11 cellular contexts compared by ENCODE assay signal in genomic region chr17:28567604-28568003, GRCh38. TPM values are rescaled to one million over a fixed set of nuclear protein-coding genes. Genes with fewer than 3 reads are reported as not detected.
DNase-seq lines count a peak whose midpoint lies in the region; ATAC-seq and TF ChIP-seq lines count a peak whose summit lies in the region.
"Had no signal": no experiment of that assay in that cellular context is flagged by ENCODE, and none has a peak within 500 bp of the region (broad histone marks: within the 10 kb centered on the region; RNA-seq: fewer than 3 reads in every experiment).

No MANE protein-coding gene starts in this region.

- peak overlapping the region; percentile 11 for H3K4me3 Mint-ChIP-seq in stimulated activated naive CD8-positive, alpha-beta T cell treated with anti-CD3 and anti-CD28 coated beads, Interleukin-15, Interleukin-2, amounts not matched to agents 100 ng/mL and 50 ng/mL, for 24 hours
- H3K4me3 Mint-ChIP-seq in stimulated activated naive CD8-positive, alpha-beta T cell treated with anti-CD3 and anti-CD28 coated beads, Interleukin-15, amount 100 ng/mL, for 72 hours, result no peak overlapping the region
- peak overlapping the region; percentile 33 for H3K4me3 Mint-ChIP-seq in activated T-helper 17 cell treated with anti-CD3 and anti-CD28 coated beads, Interleukin-2, amount 50 U/mL, for 72 hours
- H3K4me3 Mint-ChIP-seq: mesothelial cell of epicardium had no signal

- peaks cover 32% of the 10 kb centered on the region for H3K36me3 Mint-ChIP-seq in stimulated activated naive CD8-positive, alpha-beta T cell treated with anti-CD3 and anti-CD28 coated beads, Interleukin-15, Interleukin-2, amounts not matched to agents 100 ng/mL and 50 ng/mL, for 24 hours (ENCODE audit: low read depth)
- peaks cover 71% of the 10 kb centered on the region for H3K36me3 Mint-ChIP-seq in activated T-helper 17 cell treated with anti-CD3 and anti-CD28 coated beads, Interleukin-2, amount 50 U/mL, for 72 hours (ENCODE audit: low read depth)

- H3K27ac Mint-ChIP-seq in stimulated activated naive CD8-positive, alpha-beta T cell treated with anti-CD3 and anti-CD28 coated beads, Interleukin-15, Interleukin-2, amounts not matched to agents 100 ng/mL and 50 ng/mL, for 24 hours, result peak overlapping the region; percentile 83
- no peak overlapping the region for H3K27ac Mint-ChIP-seq in stimulated activated naive CD8-positive, alpha-beta T cell treated with anti-CD3 and anti-CD28 coated beads, Interleukin-15, amount 100 ng/mL, for 72 hours
- peak overlapping the region; percentile 76 for H3K27ac Mint-ChIP-seq in activated T-helper 17 cell treated with anti-CD3 and anti-CD28 coated beads, Interleukin-2, amount 50 U/mL, for 72 hours
- H3K27ac Mint-ChIP-seq: mesothelial cell of epicardium had no signal

- H3K4me3 ChIP-seq in adrenal gland (no peak overlapping the region), MG63 (no peak overlapping the region)
- H3K4me3 ChIP-seq: hepatocyte, skin epidermis had no signal

- H3K27me3 ChIP-seq in adrenal gland, result no peaks in the 10 kb centered on the region
- H3K27me3 ChIP-seq in MG63, result no peaks in the 10 kb centered on the region
- H3K27me3 ChIP-seq: hepatocyte had no signal

- TF ChIP-seq CTCF in adrenal gland (IDR thresholded peaks at IDR 0.05), result no peak

- no peak for ATAC-seq in stimulated activated naive CD8-positive, alpha-beta T cell treated with anti-CD3 and anti-CD28 coated beads, Interleukin-15, amount 100 ng/mL, for 72 hours
- ATAC-seq in activated T-helper 17 cell treated with anti-CD3 and anti-CD28 coated beads, Interleukin-2, amount 50 U/mL, for 72 hours (replicated peaks), result no peak

- no peaks in the 10 kb centered on the region for H3K27me3 Mint-ChIP-seq in stimulated activated naive CD8-positive, alpha-beta T cell treated with anti-CD3 and anti-CD28 coated beads, Interleukin-15, Interleukin-2, amounts not matched to agents 100 ng/mL and 50 ng/mL, for 24 hours
- H3K27me3 Mint-ChIP-seq in stimulated activated naive CD8-positive, alpha-beta T cell treated with anti-CD3 and anti-CD28 coated beads, Interleukin-15, amount 100 ng/mL, for 72 hours, result no peaks in the 10 kb centered on the region
- no peaks in the 10 kb centered on the region for H3K27me3 Mint-ChIP-seq in activated T-helper 17 cell treated with anti-CD3 and anti-CD28 coated beads, Interleukin-2, amount 50 U/mL, for 72 hours

- no peak for DNase-seq in stimulated activated naive CD8-positive, alpha-beta T cell treated with anti-CD3 and anti-CD28 coated beads, Interleukin-15, amount 100 ng/mL, for 72 hours
- DNase-seq in MV-4-11 (lab: John Stamatoyannopoulos, UW), result peak; percentile 90
- no peak for DNase-seq in NCI-H526 (lab: John Stamatoyannopoulos, UW)
- no peak for DNase-seq in adrenal gland
- no peak for DNase-seq in inferior parietal cortex (ENCODE audit: extremely low spot score)
- no peak for DNase-seq in MG63

- peaks cover 0 to 11% of the 10 kb centered on the region in 2 donors for H3K36me3 ChIP-seq in adrenal gland (replicated peaks in 1 of 2)
- peaks cover 10% of the 10 kb centered on the region for H3K36me3 ChIP-seq in MG63

- H3K27ac ChIP-seq in adrenal gland, result no peak overlapping the region
- H3K27ac ChIP-seq: hepatocyte, skin epidermis had no signal

- H3K9me3 ChIP-seq in adrenal gland (replicated peaks in 1 of 3), result no peaks in the 10 kb centered on the region
- no peaks in the 10 kb centered on the region for H3K9me3 ChIP-seq in MG63

- H3K9me3 Mint-ChIP-seq in stimulated activated naive CD8-positive, alpha-beta T cell treated with anti-CD3 and anti-CD28 coated beads, Interleukin-15, Interleukin-2, amounts not matched to agents 100 ng/mL and 50 ng/mL, for 24 hours, result no peaks in the 10 kb centered on the region
- H3K9me3 Mint-ChIP-seq in stimulated activated naive CD8-positive, alpha-beta T cell treated with anti-CD3 and anti-CD28 coated beads, Interleukin-15, amount 100 ng/mL, for 72 hours, result no peaks in the 10 kb centered on the region
- H3K9me3 Mint-ChIP-seq in activated T-helper 17 cell treated with anti-CD3 and anti-CD28 coated beads, Interleukin-2, amount 50 U/mL, for 72 hours, result no peaks in the 10 kb centered on the region
- H3K9me3 Mint-ChIP-seq: mesothelial cell of epicardium had no signal

- intact Hi-C loops in adrenal gland (cut with DNase I), result no loop called here

- WGBS in adrenal gland, 4 donors, result 72 to 89% (median 84%) methylated on average over 3 of the region's 3 CpGs

- H3K4me1 Mint-ChIP-seq in stimulated activated naive CD8-positive, alpha-beta T cell treated with anti-CD3 and anti-CD28 coated beads, Interleukin-15, Interleukin-2, amounts not matched to agents 100 ng/mL and 50 ng/mL, for 24 hours (ENCODE audit: low read depth), result peaks cover 56% of the 10 kb centered on the region
- H3K4me1 Mint-ChIP-seq in stimulated activated naive CD8-positive, alpha-beta T cell treated with anti-CD3 and anti-CD28 coated beads, Interleukin-15, amount 100 ng/mL, for 72 hours, result peaks cover 50% of the 10 kb centered on the region
- peaks cover 32% of the 10 kb centered on the region for H3K4me1 Mint-ChIP-seq in activated T-helper 17 cell treated with anti-CD3 and anti-CD28 coated beads, Interleukin-2, amount 50 U/mL, for 72 hours

- no peak for TF ChIP-seq POLR2A in adrenal gland (IDR thresholded peaks at IDR 0.05)

- peaks cover 13 to 25% of the 10 kb centered on the region in 2 donors for H3K4me1 ChIP-seq in adrenal gland (replicated peaks in 1 of 2)

RNA-seq across cellular contexts. Expression of gene PIGS, which starts 3.7 kb away (rescaled TPM):
- total RNA-seq in activated T-helper 17 cell treated with anti-CD3 and anti-CD28 coated beads, Interleukin-2, amount 50 U/mL, for 72 hours, result 10 to 100 TPM; 33.2 to 38.9 TPM
- 10 to 100 TPM; 44.5 to 73.0 (median 58.3) TPM for total RNA-seq in adrenal gland
- polyA plus RNA-seq in adrenal gland, result 10 to 100 TPM in 2 of 3 donors, 1 to 10 TPM in 1; 9.2 to 44.1 (median 12.6) TPM
- total RNA-seq in MG63 (2014; rRNA removed; shearing (Covaris generic); ENCODE audit: low replicate concordance), result 29.5 and 65.1 TPM in 2 replicates

RNA-seq across cellular contexts. Expression of gene ALDOC, which starts 9.1 kb away (rescaled TPM):
- total RNA-seq in activated T-helper 17 cell treated with anti-CD3 and anti-CD28 coated beads, Interleukin-2, amount 50 U/mL, for 72 hours, result 100 to 1,000 TPM in 1 of 2 donors, 10 to 100 TPM in 1; 55.0 to 335 TPM
- 10 to 100 TPM in 7 of 8 donors, 1 to 10 TPM in 1; 6.3 to 65.5 (median 31.7) TPM for total RNA-seq in adrenal gland
- 10 to 100 TPM; 18.5 to 61.2 (median 18.7) TPM for polyA plus RNA-seq in adrenal gland
- total RNA-seq in MG63 (2014; rRNA removed; shearing (Covaris generic); ENCODE audit: low replicate concordance), result 1.1 TPM in 1 of 2 replicates, not detected in the other

RNA-seq across cellular contexts. Expression of gene UNC119, which starts 15.2 kb away (rescaled TPM):
- 10 to 100 TPM; 39.1 to 67.7 TPM for total RNA-seq in activated T-helper 17 cell treated with anti-CD3 and anti-CD28 coated beads, Interleukin-2, amount 50 U/mL, for 72 hours
- total RNA-seq in adrenal gland, result 10 to 100 TPM; 26.7 to 80.8 (median 38.8) TPM
- polyA plus RNA-seq in adrenal gland, result 10 to 100 TPM; 28.3 to 47.7 (median 36.1) TPM
- total RNA-seq in MG63 (2014; rRNA removed; shearing (Covaris generic); ENCODE audit: low replicate concordance), result 20.8 and 36.4 TPM in 2 replicates

RNA-seq across cellular contexts. Expression of gene SPAG5, which starts 31.2 kb away (rescaled TPM):
- total RNA-seq in activated T-helper 17 cell treated with anti-CD3 and anti-CD28 coated beads, Interleukin-2, amount 50 U/mL, for 72 hours, result 100 to 1,000 TPM; 140 to 195 TPM
- 1 to 10 TPM in 7 of 8 donors, under 1 TPM in 1; 0.97 to 5.4 (median 3.8) TPM for total RNA-seq in adrenal gland
- polyA plus RNA-seq in adrenal gland, result 10 to 100 TPM in 2 of 3 donors, 1 to 10 TPM in 1; 4.3 to 27.5 (median 13.4) TPM
- total RNA-seq in MG63 (2014; rRNA removed; shearing (Covaris generic); ENCODE audit: low replicate concordance), result 45.1 and 82.9 TPM in 2 replicates

RNA-seq across cellular contexts. Expression of gene RSKR, which starts 46.4 kb away (rescaled TPM):
- total RNA-seq in activated T-helper 17 cell treated with anti-CD3 and anti-CD28 coated beads, Interleukin-2, amount 50 U/mL, for 72 hours, result 10 to 100 TPM; 25.5 to 36.3 TPM
- total RNA-seq in adrenal gland, result 10 to 100 TPM in 1 of 8 donors, 1 to 10 TPM in 7; 1.1 to 11.0 (median 5.1) TPM
- 10 to 100 TPM in 1 of 3 donors, 1 to 10 TPM in 2; 2.7 to 12.2 (median 4.3) TPM for polyA plus RNA-seq in adrenal gland
- total RNA-seq in MG63 (2014; rRNA removed; shearing (Covaris generic); ENCODE audit: low replicate concordance), result 0.79 and 1.3 TPM in 2 replicates

Comparison
In these comparisons a context has a peak if more than half of its experiments do, and no peak if none do; other contexts are left out.
1. H3K27ac Mint-ChIP-seq: peak in stimulated activated naive CD8-positive, alpha-beta T cell treated with anti-CD3 and anti-CD28 coated beads, Interleukin-15, Interleukin-2, amounts not matched to agents 100 ng/mL and 50 ng/mL, for 24 hours (single experiment) and activated T-helper 17 cell treated with anti-CD3 and anti-CD28 coated beads, Interleukin-2, amount 50 U/mL, for 72 hours (single experiment); none in stimulated activated naive CD8-positive, alpha-beta T cell treated with anti-CD3 and anti-CD28 coated beads, Interleukin-15, amount 100 ng/mL, for 72 hours (0 of 2).
2. H3K4me3 Mint-ChIP-seq: peak in stimulated activated naive CD8-positive, alpha-beta T cell treated with anti-CD3 and anti-CD28 coated beads, Interleukin-15, Interleukin-2, amounts not matched to agents 100 ng/mL and 50 ng/mL, for 24 hours (single experiment) and activated T-helper 17 cell treated with anti-CD3 and anti-CD28 coated beads, Interleukin-2, amount 50 U/mL, for 72 hours (single experiment); none in stimulated activated naive CD8-positive, alpha-beta T cell treated with anti-CD3 and anti-CD28 coated beads, Interleukin-15, amount 100 ng/mL, for 72 hours (0 of 2).